ENCODE assay signal across 17 cellular contexts in genomic region chr14:87017335-87017734, GRCh38.
"Had no signal": no experiment of that assay in that cellular context is flagged by ENCODE, and none has a peak within 500 bp of the region (broad histone marks: within the 10 kb centered on the region; RNA-seq: fewer than 3 reads in every experiment).

No MANE protein-coding gene starts in this region.

- DNase-seq: cortex of kidney; effector CD4-positive, alpha-beta T cell; hypothalamus; kidney; mucosa of descending colon; naive B cell; right lobe of liver; small intestine; stimulated activated CD4-positive, alpha-beta T cell treated with anti-CD3 and anti-CD28 coated beads, Interleukin-15, amount 100 ng/mL, for 24 hours; stimulated activated CD4-positive, alpha-beta T cell treated with anti-CD3 and anti-CD28 coated beads, Interleukin-2, amount 100 ng/mL, for 48 hours; stimulated activated naive B cell treated with anti-CD40 and anti-IgM and Interleukin-4, amounts not matched to agents 10 μg/mL and 1 μg/mL and 100 μg/mL, for 72 hours; transverse colon; upper lobe of right lung; uterus had no signal

- H3K4me3 ChIP-seq: lung, mucosa of descending colon, right lobe of liver, suprapubic skin, transverse colon, upper lobe of right lung, uterus had no signal

- H3K9me3 ChIP-seq: right lobe of liver, suprapubic skin, upper lobe of right lung, uterus had no signal

- H3K4me1 ChIP-seq: parathyroid adenoma, right lobe of liver, suprapubic skin, transverse colon, upper lobe of right lung, uterus had no signal

- H3K27me3 ChIP-seq: right lobe of liver, suprapubic skin, transverse colon, upper lobe of right lung, uterus had no signal

- FAIRE-seq: small intestine had no signal

- H3K27ac ChIP-seq: parathyroid adenoma, right lobe of liver, suprapubic skin, transverse colon, upper lobe of right lung, uterus had no signal

- H3K36me3 ChIP-seq: right lobe of liver, suprapubic skin, transverse colon, upper lobe of right lung, uterus had no signal
